In genomic region chr2:1625281-1626001, GRCh38 we compare ENCODE assay signal across 10 cellular contexts.
A peak's percentile ranks its signal among the peaks of the same experiment; 100 is the strongest.
DNase-seq lines count a peak whose midpoint lies in the region; ATAC-seq and TF ChIP-seq lines count a peak whose summit lies in the region.
"Had no signal": no experiment of that assay in that cellular context is flagged by ENCODE, and none has a peak within 500 bp of the region (broad histone marks: within the 10 kb centered on the region; RNA-seq: fewer than 3 reads in every experiment).

No MANE protein-coding gene starts in this region.

- H3K36me3 Mint-ChIP-seq in activated CD4-positive, alpha-beta T cell treated with anti-CD3 and anti-CD28 coated beads, Interleukin-2, amount 10 ng/mL, durations not matched to agents 7 days and 5 days (ENCODE audit: low read depth) = no peaks in the 10 kb centered on the region

- no peaks in the 10 kb centered on the region for H3K9me3 ChIP-seq in left lung

- H3K36me3 ChIP-seq in left lung = no peaks in the 10 kb centered on the region

- intact Hi-C loops in left lung (cut with DNase I) = no loop called here

- H3K27me3 ChIP-seq in left lung = no peaks in the 10 kb centered on the region

- peak; percentile 45 for DNase-seq in SIG-M5 treated with dmso at 0.1 percent for 504 hours (lab: John Stamatoyannopoulos, UW; ENCODE audit: unreplicated experiment)
- no peak for DNase-seq in SIG-M5 (lab: John Stamatoyannopoulos, UW)
- DNase-seq in choroid plexus epithelial cell (ENCODE audit: low read depth) = peak; percentile 88
- DNase-seq in left lung = peak; percentile 75 to 87
- no peak for DNase-seq in activated CD4-positive, alpha-beta T cell treated with anti-CD3 and anti-CD28 coated beads, Interleukin-2, amount 10 ng/mL, durations not matched to agents 7 days and 5 days
- DNase-seq in 8988T = no peak
- DNase-seq: activated T-cell treated with anti-CD3 and anti-CD28 coated beads, Interleukin-2, amount 50 U/mL, for 48 hours; NCI-H526 had no signal

- H3K4me3 ChIP-seq in choroid plexus epithelial cell (ENCODE audit: low read depth, low read length) = no peak overlapping the region
- H3K4me3 ChIP-seq in left lung = no peak overlapping the region

- POLR2A ChIA-PET in activated CD4-positive, alpha-beta T cell treated with anti-CD3 and anti-CD28 coated beads, Interleukin-2, amount 10 ng/mL, durations not matched to agents 7 days and 5 days (lab: Charles Lee) = no interaction called here

- ATAC-seq in left lung = peak; percentile 87
- ATAC-seq in GM18873 (IDR thresholded peaks at IDR 0.05; ENCODE audit: low FRiP score, unreplicated experiment) = no peak
- no peak for ATAC-seq in HG03571 (IDR thresholded peaks at IDR 0.05; ENCODE audit: unreplicated experiment)

- H3K27me3 Mint-ChIP-seq in activated CD4-positive, alpha-beta T cell treated with anti-CD3 and anti-CD28 coated beads, Interleukin-2, amount 10 ng/mL, durations not matched to agents 7 days and 5 days = peaks cover 2% of the 10 kb centered on the region

- peak overlapping the region; percentile 31 to 82 for H3K27ac ChIP-seq in left lung

- H3K4me1 ChIP-seq in left lung = peaks cover 0 to 15% of the 10 kb centered on the region in 2 donors

- no peaks in the 10 kb centered on the region for H3K4me1 Mint-ChIP-seq in activated CD4-positive, alpha-beta T cell treated with anti-CD3 and anti-CD28 coated beads, Interleukin-2, amount 10 ng/mL, durations not matched to agents 7 days and 5 days

- no peaks in the 10 kb centered on the region for H3K9me3 Mint-ChIP-seq in activated CD4-positive, alpha-beta T cell treated with anti-CD3 and anti-CD28 coated beads, Interleukin-2, amount 10 ng/mL, durations not matched to agents 7 days and 5 days

- H3K27ac Mint-ChIP-seq in activated CD4-positive, alpha-beta T cell treated with anti-CD3 and anti-CD28 coated beads, Interleukin-2, amount 10 ng/mL, durations not matched to agents 7 days and 5 days = no peak overlapping the region

- CTCF ChIA-PET in activated CD4-positive, alpha-beta T cell treated with anti-CD3 and anti-CD28 coated beads, Interleukin-2, amount 10 ng/mL, durations not matched to agents 7 days and 5 days (lab: Charles Lee) = interaction anchor here (0.6 kb wide), 2 partner anchors 12 to 23 kb away, joined by 3 read pairs; no protein-coding TSS in a partner anchor

- TF ChIP-seq CTCF in choroid plexus epithelial cell (conservative IDR thresholded peaks at IDR 0.05; ENCODE audit: low read depth, low read length) (no peak), left lung (IDR thresholded peaks at IDR 0.05) (no peak)

- no peak overlapping the region for H3K4me3 Mint-ChIP-seq in activated CD4-positive, alpha-beta T cell treated with anti-CD3 and anti-CD28 coated beads, Interleukin-2, amount 10 ng/mL, durations not matched to agents 7 days and 5 days

Comparison
In these comparisons a context has a peak if more than half of its experiments do, and no peak if none do; other contexts are left out.
1. DNase-seq: peak in SIG-M5 treated with dmso at 0.1 percent for 504 hours (single experiment), choroid plexus epithelial cell (single experiment) and left lung (2 of 2); none in SIG-M5 (single experiment), activated CD4-positive, alpha-beta T cell treated with anti-CD3 and anti-CD28 coated beads, Interleukin-2, amount 10 ng/mL, durations not matched to agents 7 days and 5 days (single experiment) and 8988T (single experiment).